Comparison of ENCODE assay signal across 1 cellular context in genomic region chr17:75799402-75799801, GRCh38.
TF ChIP-seq lines count a peak whose summit lies in the region.

No MANE protein-coding gene starts in this region.

TF ChIP-seq in HepG2, 621 proteins besides CTCF, POLR2A, EP300 and RAD21:
- TF ChIP-seq, protein P1, sequence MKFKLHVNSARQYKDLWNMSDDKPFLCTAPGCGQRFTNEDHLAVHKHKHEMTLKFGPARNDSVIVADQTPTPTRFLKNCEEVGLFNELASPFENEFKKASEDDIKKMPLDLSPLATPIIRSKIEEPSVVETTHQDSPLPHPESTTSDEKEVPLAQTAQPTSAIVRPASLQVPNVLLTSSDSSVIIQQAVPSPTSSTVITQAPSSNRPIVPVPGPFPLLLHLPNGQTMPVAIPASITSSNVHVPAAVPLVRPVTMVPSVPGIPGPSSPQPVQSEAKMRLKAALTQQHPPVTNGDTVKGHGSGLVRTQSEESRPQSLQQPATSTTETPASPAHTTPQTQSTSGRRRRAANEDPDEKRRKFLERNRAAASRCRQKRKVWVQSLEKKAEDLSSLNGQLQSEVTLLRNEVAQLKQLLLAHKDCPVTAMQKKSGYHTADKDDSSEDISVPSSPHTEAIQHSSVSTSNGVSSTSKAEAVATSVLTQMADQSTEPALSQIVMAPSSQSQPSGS (CRISPR knock-in tag; IDR thresholded peaks at IDR 0.05): no peak
- TF ChIP-seq SP5 (CRISPR knock-in tag; IDR thresholded peaks at IDR 0.05; ENCODE audit: borderline replicate concordance, low read depth) (no peak), ZNF510 (CRISPR knock-in tag; IDR thresholded peaks at IDR 0.05; ENCODE audit: low read depth) (no peak), ZNF747 (CRISPR knock-in tag; IDR thresholded peaks at IDR 0.05; ENCODE audit: borderline replicate concordance) (no peak), KMT2B (CRISPR knock-in tag; IDR thresholded peaks at IDR 0.05) (no peak), ZNF280B (CRISPR knock-in tag; IDR thresholded peaks at IDR 0.05; ENCODE audit: borderline replicate concordance) (no peak), ZNF543 (CRISPR knock-in tag; IDR thresholded peaks at IDR 0.05) (no peak), NFE2L1 (CRISPR knock-in tag; IDR thresholded peaks at IDR 0.05; ENCODE audit: borderline replicate concordance) (no peak), IRF9 (CRISPR knock-in tag; IDR thresholded peaks at IDR 0.05; ENCODE audit: borderline replicate concordance) (no peak), PRPF4 (IDR thresholded peaks at IDR 0.05; ENCODE audit: low read depth, low read length, poor library complexity, severe bottlenecking) (no peak), ZNF878 (CRISPR knock-in tag; IDR thresholded peaks at IDR 0.05) (no peak), ZFP62 (CRISPR knock-in tag; IDR thresholded peaks at IDR 0.05) (no peak), NFIB (CRISPR knock-in tag; IDR thresholded peaks at IDR 0.05; ENCODE audit: borderline replicate concordance) (no peak), CCDC6 (CRISPR knock-in tag; IDR thresholded peaks at IDR 0.05) (no peak), FUBP1 (CRISPR knock-in tag; IDR thresholded peaks at IDR 0.05; ENCODE audit: borderline replicate concordance) (no peak), ZEB1 (IDR thresholded peaks at IDR 0.05; ENCODE audit: insufficient replicate concordance, low read depth) (no peak), ZSCAN30 (CRISPR knock-in tag; IDR thresholded peaks at IDR 0.05) (no peak), ZNF232 (CRISPR knock-in tag; IDR thresholded peaks at IDR 0.05; ENCODE audit: borderline replicate concordance) (no peak)
- TF ChIP-seq, protein P2, sequence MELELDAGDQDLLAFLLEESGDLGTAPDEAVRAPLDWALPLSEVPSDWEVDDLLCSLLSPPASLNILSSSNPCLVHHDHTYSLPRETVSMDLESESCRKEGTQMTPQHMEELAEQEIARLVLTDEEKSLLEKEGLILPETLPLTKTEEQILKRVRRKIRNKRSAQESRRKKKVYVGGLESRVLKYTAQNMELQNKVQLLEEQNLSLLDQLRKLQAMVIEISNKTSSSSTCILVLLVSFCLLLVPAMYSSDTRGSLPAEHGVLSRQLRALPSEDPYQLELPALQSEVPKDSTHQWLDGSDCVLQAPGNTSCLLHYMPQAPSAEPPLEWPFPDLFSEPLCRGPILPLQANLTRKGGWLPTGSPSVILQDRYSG (CRISPR knock-in tag; IDR thresholded peaks at IDR 0.05): no peak
